In the genomic region with DNA sequence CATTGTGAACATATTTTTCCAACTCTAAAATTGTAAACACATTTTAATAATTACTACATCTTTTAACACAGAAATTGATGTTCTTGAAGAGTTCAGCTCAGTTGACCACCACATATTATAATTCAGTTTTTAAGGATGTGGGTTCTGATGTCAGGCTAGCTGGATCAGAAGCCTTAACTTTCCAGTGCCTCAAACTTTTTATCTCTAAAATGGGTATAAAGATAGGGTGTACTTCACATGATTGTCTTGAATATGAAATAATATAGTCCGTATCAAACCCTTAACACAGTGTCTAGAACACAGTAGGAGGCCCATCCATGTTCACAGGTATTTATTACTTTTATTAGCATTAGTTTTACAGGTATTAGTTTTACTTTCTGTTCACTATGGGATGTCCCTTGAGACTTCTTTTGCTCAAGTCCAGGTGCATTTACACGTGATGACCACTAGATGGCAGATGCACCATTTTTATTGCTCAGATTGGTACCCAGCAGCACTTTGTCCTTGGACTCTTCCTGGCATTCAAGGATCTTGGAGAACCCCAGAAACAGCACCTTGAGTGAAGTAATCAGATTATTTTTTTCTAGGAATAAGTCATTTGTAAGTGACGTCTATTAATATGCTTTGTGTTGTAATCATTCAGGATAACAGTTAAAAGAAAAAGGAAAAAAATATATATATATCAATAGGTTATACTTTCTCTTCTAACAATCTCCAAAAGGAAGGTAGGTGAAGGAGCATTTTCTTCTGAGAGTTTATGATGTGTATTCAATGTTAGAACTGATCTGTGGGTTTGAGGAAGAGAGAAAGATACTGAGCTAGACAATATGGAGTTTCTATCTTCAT, we compare ENCODE assay signal across 7 cellular contexts.
DNase-seq lines count a peak whose midpoint lies in the region; ATAC-seq and TF ChIP-seq lines count a peak whose summit lies in the region.

No MANE protein-coding gene starts in this region.

- H3K27ac ChIP-seq in upper lobe of left lung: no peak overlapping the region

- no peaks in the 10 kb centered on the region for H3K36me3 ChIP-seq in upper lobe of left lung

- no peak for TF ChIP-seq EP300 in upper lobe of left lung (IDR thresholded peaks at IDR 0.05)

- TF ChIP-seq CTCF in upper lobe of left lung (IDR thresholded peaks at IDR 0.05): peak; percentile 64 to 87 (median 78)

- ATAC-seq in GM21367 (IDR thresholded peaks at IDR 0.05; ENCODE audit: unreplicated experiment) (peak; percentile 90), HG03469 (IDR thresholded peaks at IDR 0.05; ENCODE audit: unreplicated experiment) (peak; percentile 96), upper lobe of left lung (ENCODE audit: low FRiP score in 2 of 2) (peak in 1 of 2 donors; percentile 82)

- WGBS in upper lobe of left lung, 2 donors: 13 to 16% methylated on average over 3 of the region's 3 CpGs

- no peak overlapping the region for H3K4me3 ChIP-seq in upper lobe of left lung

- H3K9me3 ChIP-seq in upper lobe of left lung: no peaks in the 10 kb centered on the region

- TF ChIP-seq POLR2A in upper lobe of left lung (IDR thresholded peaks at IDR 0.05): no peak

- DNase-seq in GM04503 (ENCODE audit: low read depth) (peak; percentile 4), NCI-H82 (lab: John Stamatoyannopoulos, UW) (peak; percentile 80), cerebellum (ENCODE audit: low spot score) (peak; percentile 13), left kidney (ENCODE audit: low read depth, low spot score) (peak; percentile 74), upper lobe of left lung (no peak)

- no peaks in the 10 kb centered on the region for H3K4me1 ChIP-seq in upper lobe of left lung

- no peaks in the 10 kb centered on the region for H3K27me3 ChIP-seq in upper lobe of left lung

Comparison
In these comparisons a context has a peak if more than half of its experiments do, and no peak if none do; other contexts are left out.
1. DNase-seq: peak in GM04503 (single experiment), NCI-H82 (single experiment), cerebellum (single experiment) and left kidney (single experiment); none in upper lobe of left lung (0 of 2).